In the genomic region with DNA sequence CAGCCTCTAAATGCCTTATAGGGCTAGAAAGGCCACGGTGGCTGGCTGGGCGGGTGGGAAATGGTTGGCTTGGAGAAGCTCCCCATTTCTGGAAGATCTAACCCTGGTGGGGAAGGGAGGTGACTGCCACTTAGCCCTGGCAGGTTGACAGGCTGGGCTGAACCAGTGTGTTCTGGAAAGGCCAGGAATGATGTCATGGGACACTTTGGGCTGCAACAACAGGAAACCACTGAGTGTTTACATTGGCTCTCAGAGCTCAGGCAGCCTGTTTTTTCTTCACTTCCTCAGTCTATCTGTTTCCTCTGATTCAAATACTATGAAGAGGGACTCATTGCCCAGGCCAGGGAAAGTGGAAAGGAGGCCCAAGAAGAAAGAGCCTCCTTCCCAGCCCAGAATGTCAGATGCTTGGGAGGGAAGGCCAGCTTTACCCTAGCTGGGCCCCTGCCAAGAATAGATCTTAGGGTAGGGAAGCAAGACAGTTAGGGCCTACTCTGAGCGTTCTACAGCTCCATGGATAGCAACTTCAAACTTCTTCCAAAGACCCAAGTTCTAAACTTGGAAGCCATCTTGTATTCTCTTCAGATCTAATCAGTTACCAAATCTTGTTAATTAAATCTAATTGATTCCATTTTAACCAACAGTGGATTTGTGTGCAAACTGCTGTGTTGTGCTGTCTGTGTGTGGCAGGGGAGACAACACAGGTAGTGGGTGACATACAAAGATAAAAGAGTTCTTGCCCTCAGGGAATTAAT, we compare ENCODE assay signal across 9 cellular contexts.
DNase-seq lines count a peak whose midpoint lies in the region; ATAC-seq and TF ChIP-seq lines count a peak whose summit lies in the region.
"Had no signal": no experiment of that assay in that cellular context is flagged by ENCODE, and none has a peak within 500 bp of the region (broad histone marks: within the 10 kb centered on the region; RNA-seq: fewer than 3 reads in every experiment).

No MANE protein-coding gene starts in this region.

- peak overlapping the region; percentile 97 for H3K4me3 Mint-ChIP-seq in activated T-helper 17 cell treated with anti-CD3 and anti-CD28 coated beads, Interleukin-2, amount 50 U/mL, for 72 hours
- H3K4me3 Mint-ChIP-seq: brain had no signal

- H3K4me3 ChIP-seq in foreskin fibroblast (ENCODE audit: low read depth in 1 of 2, low read length in 2 of 2), result no peak overlapping the region
- H3K4me3 ChIP-seq in psoas muscle, result no peak overlapping the region

- WGBS in psoas muscle, 3 donors, result 56 to 62% (median 58%) methylated on average over 3 of the region's 3 CpGs

- H3K27me3 ChIP-seq in psoas muscle (ENCODE audit: insufficient read depth in 3 of 3, low read length in 2 of 3), result peaks cover 0 to 3% (median 0%) of the 10 kb centered on the region in 3 donors

- H3K36me3 ChIP-seq in psoas muscle (ENCODE audit: insufficient read depth in 1 of 2, low read depth in 1 of 2), result no peaks in the 10 kb centered on the region

- peak overlapping the region; percentile 94 for H3K27ac Mint-ChIP-seq in activated T-helper 17 cell treated with anti-CD3 and anti-CD28 coated beads, Interleukin-2, amount 50 U/mL, for 72 hours

- H3K9me3 ChIP-seq in psoas muscle, result no peaks in the 10 kb centered on the region

- H3K4me1 ChIP-seq in psoas muscle, result peaks cover 12% of the 10 kb centered on the region

- H3K36me3 Mint-ChIP-seq in activated T-helper 17 cell treated with anti-CD3 and anti-CD28 coated beads, Interleukin-2, amount 50 U/mL, for 72 hours (ENCODE audit: low read depth), result no peaks in the 10 kb centered on the region
- H3K36me3 Mint-ChIP-seq: brain had no signal

- ATAC-seq in activated T-helper 17 cell treated with anti-CD3 and anti-CD28 coated beads, Interleukin-2, amount 50 U/mL, for 72 hours (replicated peaks), result peak; percentile 79
- peak; percentile 67 to 87 (median 80) for ATAC-seq in psoas muscle

- TF ChIP-seq CTCF in foreskin fibroblast (IDR thresholded peaks at IDR 0.05; ENCODE audit: low read depth, low read length), result no peak
- no peak for TF ChIP-seq CTCF in psoas muscle (IDR thresholded peaks at IDR 0.05)

- intact Hi-C loops in psoas muscle (cut with DNase I), result loop anchor here in 1 of 2 donors (5.0 kb wide), 1 partner anchor 66 kb away; a partner anchor contains a TSS

- H3K4me1 Mint-ChIP-seq in activated T-helper 17 cell treated with anti-CD3 and anti-CD28 coated beads, Interleukin-2, amount 50 U/mL, for 72 hours, result peaks cover 41% of the 10 kb centered on the region
- H3K4me1 Mint-ChIP-seq: brain had no signal

- peak; percentile 53 for DNase-seq in stimulated activated CD4-positive, alpha-beta T cell treated with anti-CD3 and anti-CD28 coated beads, Interleukin-15, amount 100 ng/mL, for 24 hours
- no peak for DNase-seq in stimulated activated CD4-positive, alpha-beta T cell treated with anti-CD3 and anti-CD28 coated beads, Interleukin-12 subunit alpha, Interleukin-12 subunit beta, amount 100 ng/mL, for 4 hours
- DNase-seq in NCI-H774 (lab: John Stamatoyannopoulos, UW), result peak; percentile 7
- DNase-seq in foreskin fibroblast, result peak; percentile 81 to 89
- peak; percentile 81 to 88 for DNase-seq in psoas muscle
- no peak for DNase-seq in NCI-H1105 (lab: John Stamatoyannopoulos, UW)
- DNase-seq in cortex of kidney (lab: John Stamatoyannopoulos, UW), result no peak

- no peaks in the 10 kb centered on the region for H3K27me3 Mint-ChIP-seq in activated T-helper 17 cell treated with anti-CD3 and anti-CD28 coated beads, Interleukin-2, amount 50 U/mL, for 72 hours

- peaks cover 4% of the 10 kb centered on the region for H3K9me3 Mint-ChIP-seq in activated T-helper 17 cell treated with anti-CD3 and anti-CD28 coated beads, Interleukin-2, amount 50 U/mL, for 72 hours

- H3K27ac ChIP-seq in psoas muscle, result peak overlapping the region; percentile 48

Comparison
In these comparisons a context has a peak if more than half of its experiments do, and no peak if none do; other contexts are left out.
1. DNase-seq: peak in stimulated activated CD4-positive, alpha-beta T cell treated with anti-CD3 and anti-CD28 coated beads, Interleukin-15, amount 100 ng/mL, for 24 hours (single experiment), NCI-H774 (single experiment), foreskin fibroblast (2 of 2) and psoas muscle (2 of 2); none in stimulated activated CD4-positive, alpha-beta T cell treated with anti-CD3 and anti-CD28 coated beads, Interleukin-12 subunit alpha, Interleukin-12 subunit beta, amount 100 ng/mL, for 4 hours (single experiment), NCI-H1105 (single experiment) and cortex of kidney (single experiment).